ENCODE assay signal across 26 cellular contexts in the genomic region with DNA sequence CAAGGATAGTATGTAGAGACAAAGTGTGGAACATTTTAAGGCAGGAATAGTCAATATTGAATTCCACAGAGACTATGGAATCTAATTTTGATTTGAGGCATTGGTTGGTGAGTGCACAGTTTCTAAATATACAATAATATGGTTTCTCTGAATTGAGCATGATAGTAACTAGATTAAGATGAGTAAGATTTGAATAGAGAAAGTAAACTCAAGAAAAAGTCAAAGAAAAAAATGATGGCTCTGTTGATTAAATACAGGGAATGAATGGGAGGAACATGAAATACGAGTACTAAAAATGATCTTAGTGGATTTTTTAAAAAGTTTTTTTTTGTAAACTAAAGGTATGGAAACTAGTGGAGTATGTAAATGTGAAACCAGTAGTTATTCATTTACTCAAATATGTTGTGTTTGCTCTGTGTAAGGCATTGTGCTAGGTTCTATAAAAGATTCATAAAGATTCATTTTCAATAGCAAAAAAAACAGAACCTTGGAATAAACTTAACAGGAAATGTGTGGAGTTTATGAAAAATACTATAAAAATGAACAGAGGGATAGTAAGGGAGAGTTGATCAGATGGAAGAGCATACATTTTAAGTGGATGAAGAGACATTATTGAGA.
DNase-seq lines count a peak whose midpoint lies in the region; ATAC-seq, FAIRE-seq and TF ChIP-seq lines count a peak whose summit lies in the region.
"Had no signal": no experiment of that assay in that cellular context is flagged by ENCODE, and none has a peak within 500 bp of the region (broad histone marks: within the 10 kb centered on the region; RNA-seq: fewer than 3 reads in every experiment).

No MANE protein-coding gene starts in this region.

- H3K4me3 ChIP-seq in GM23248 (0 out of 2 replicates have a peak overlapping the region, but pooled peaks have one; percentile 10), SJCRH30 (no peak overlapping the region)
- H3K4me3 ChIP-seq: GM23338, SJSA1, spleen, tibial nerve had no signal

- TF ChIP-seq POLR2A in GM12891 (IDR thresholded peaks at IDR 0.05; ENCODE audit: low read depth, low read length) = no peak

- peaks cover 21% of the 10 kb centered on the region; the same call in 1 of the 2 replicates for H3F3A ChIP-seq in GM23248 (ENCODE audit: insufficient read depth)

- H4K20me1 ChIP-seq in GM23248 (ENCODE audit: insufficient read depth) = no peaks in the 10 kb centered on the region

- peaks cover 32% of the 10 kb centered on the region for H3K4me1 Mint-ChIP-seq in activated naive CD4-positive, alpha-beta T cell treated with anti-CD3 and anti-CD28 coated beads, Interleukin-2, amount 50 U/mL, for 24 hours
- no peaks in the 10 kb centered on the region for H3K4me1 Mint-ChIP-seq in activated naive CD4-positive, alpha-beta T cell treated with anti-CD3 and anti-CD28 coated beads, Interleukin-2, amount 10 ng/mL, durations not matched to agents 7 days and 5 days
- H3K4me1 Mint-ChIP-seq in central memory CD8-positive, alpha-beta T cell = peaks cover 18% of the 10 kb centered on the region
- H3K4me1 Mint-ChIP-seq in stimulated activated naive B cell treated with anti-CD40 and anti-IgM and Interleukin-4, amounts not matched to agents 10 μg/mL and 1 μg/mL and 100 μg/mL, for 72 hours = peaks cover 24 to 50% of the 10 kb centered on the region in 2 donors
- H3K4me1 Mint-ChIP-seq: activated CD8-positive, alpha-beta memory T cell treated with anti-CD3 and anti-CD28 coated beads, Interleukin-2, amount 10 ng/mL, durations not matched to agents 7 days and 5 days had no signal

- H3K9me3 ChIP-seq in GM23248 (ENCODE audit: low read depth) (no peaks in the 10 kb centered on the region), SJCRH30 (replicated peaks) (no peaks in the 10 kb centered on the region)
- H3K9me3 ChIP-seq: SJSA1, spleen, tibial nerve had no signal

- peaks cover 15% of the 10 kb centered on the region for H3K4me1 ChIP-seq in GM23248 (ENCODE audit: insufficient read depth)
- H3K4me1 ChIP-seq in SJCRH30 = peaks cover under 1% of the 10 kb centered on the region
- H3K4me1 ChIP-seq: parathyroid adenoma, SJSA1 had no signal

- no peak overlapping the region for H2AFZ ChIP-seq in GM23248
- H2AFZ ChIP-seq: GM23338, parathyroid adenoma had no signal

- no peak overlapping the region for H3K4me3 Mint-ChIP-seq in activated naive CD4-positive, alpha-beta T cell treated with anti-CD3 and anti-CD28 coated beads, Interleukin-2, amount 50 U/mL, for 24 hours
- no peak overlapping the region for H3K4me3 Mint-ChIP-seq in activated naive CD4-positive, alpha-beta T cell treated with anti-CD3 and anti-CD28 coated beads, Interleukin-2, amount 10 ng/mL, durations not matched to agents 7 days and 5 days
- H3K4me3 Mint-ChIP-seq in central memory CD8-positive, alpha-beta T cell = no peak overlapping the region
- no peak overlapping the region for H3K4me3 Mint-ChIP-seq in stimulated activated naive B cell treated with anti-CD40 and anti-IgM and Interleukin-4, amounts not matched to agents 10 μg/mL and 1 μg/mL and 100 μg/mL, for 72 hours
- H3K4me3 Mint-ChIP-seq: activated CD8-positive, alpha-beta memory T cell treated with anti-CD3 and anti-CD28 coated beads, Interleukin-2, amount 10 ng/mL, durations not matched to agents 7 days and 5 days; effector memory CD8-positive, alpha-beta T cell; GM23338; IgD-negative memory B cell; neural crest cell; T-cell had no signal

- no peaks in the 10 kb centered on the region for H3K9me2 ChIP-seq in GM23248 (ENCODE audit: insufficient read depth)

- H3K36me3 ChIP-seq in GM23248 (ENCODE audit: low read depth) (no peaks in the 10 kb centered on the region), SJCRH30 (no peaks in the 10 kb centered on the region)
- H3K36me3 ChIP-seq: SJSA1, spleen, tibial nerve, WERI-Rb-1 had no signal

- no peak for DNase-seq in activated naive CD4-positive, alpha-beta T cell treated with anti-CD3 and anti-CD28 coated beads, Interleukin-2, amount 10 ng/mL, durations not matched to agents 7 days and 5 days
- DNase-seq in GM23248 (no peak), SJCRH30 (no peak), GM12891 (ENCODE audit: insufficient read length, low spot score) (no peak)
- no peak for DNase-seq in central memory CD8-positive, alpha-beta T cell (ENCODE audit: low spot score in 2 of 2)
- no peak for DNase-seq in stimulated activated naive B cell treated with anti-CD40 and anti-IgM and Interleukin-4, amounts not matched to agents 10 μg/mL and 1 μg/mL and 100 μg/mL, for 72 hours
- no peak for DNase-seq in stimulated activated CD4-positive, alpha-beta T cell treated with anti-CD3 and anti-CD28 coated beads, Interleukin-2, amount 100 ng/mL, for 24 hours
- DNase-seq: activated CD4-positive, alpha-beta T cell treated with anti-CD3 and anti-CD28 coated beads, Interleukin-2, amount 50 U/mL, for 4 hours; activated CD8-positive, alpha-beta memory T cell treated with anti-CD3 and anti-CD28 coated beads, Interleukin-2, amount 10 ng/mL, durations not matched to agents 7 days and 5 days; caudate nucleus; effector memory CD8-positive, alpha-beta T cell; NCI-H1048; NCI-H446 treated with DMSO at 0.1 percent for 48 hours; retina; spleen; T-cell; WERI-Rb-1 had no signal

- H3K79me2 ChIP-seq in GM23248 (ENCODE audit: insufficient read depth) = peaks cover 51% of the 10 kb centered on the region
- H3K79me2 ChIP-seq: parathyroid adenoma had no signal

- H3K4me2 ChIP-seq in GM23248 (ENCODE audit: unreplicated experiment) = peak overlapping the region; percentile 32
- H3K4me2 ChIP-seq: GM23338 had no signal

- H3K27ac Mint-ChIP-seq in activated naive CD4-positive, alpha-beta T cell treated with anti-CD3 and anti-CD28 coated beads, Interleukin-2, amount 50 U/mL, for 24 hours = peak overlapping the region; percentile 15
- H3K27ac Mint-ChIP-seq in activated naive CD4-positive, alpha-beta T cell treated with anti-CD3 and anti-CD28 coated beads, Interleukin-2, amount 10 ng/mL, durations not matched to agents 7 days and 5 days = no peak overlapping the region
- peak overlapping the region; percentile 77 for H3K27ac Mint-ChIP-seq in central memory CD8-positive, alpha-beta T cell (ENCODE audit: low read depth)
- peak overlapping the region; percentile 9 for H3K27ac Mint-ChIP-seq in stimulated activated naive B cell treated with anti-CD40 and anti-IgM and Interleukin-4, amounts not matched to agents 10 μg/mL and 1 μg/mL and 100 μg/mL, for 72 hours
- H3K27ac Mint-ChIP-seq: activated CD8-positive, alpha-beta memory T cell treated with anti-CD3 and anti-CD28 coated beads, Interleukin-2, amount 10 ng/mL, durations not matched to agents 7 days and 5 days; activated T-helper 2 cell treated with anti-CD3 and anti-CD28 coated beads, Interferon-gamma antibody, Interleukin-2, Interleukin-4, amounts not matched to agents 10 μg/mL and 5 μg/mL and 100 μg/mL, durations not matched to agents 14 hours and 24 hours and 36 hours; effector memory CD8-positive, alpha-beta T cell; GM23338; IgD-negative memory B cell; T-cell had no signal

- no peak overlapping the region for H3K9ac ChIP-seq in GM23248
- H3K9ac ChIP-seq: parathyroid adenoma had no signal

- in situ Hi-C loops in GM23248 (cut with MboI) = no loop called here

- H3K36me3 Mint-ChIP-seq in activated naive CD4-positive, alpha-beta T cell treated with anti-CD3 and anti-CD28 coated beads, Interleukin-2, amount 50 U/mL, for 24 hours = peaks cover 21% of the 10 kb centered on the region
- no peaks in the 10 kb centered on the region for H3K36me3 Mint-ChIP-seq in activated naive CD4-positive, alpha-beta T cell treated with anti-CD3 and anti-CD28 coated beads, Interleukin-2, amount 10 ng/mL, durations not matched to agents 7 days and 5 days
- peaks cover 2% of the 10 kb centered on the region for H3K36me3 Mint-ChIP-seq in central memory CD8-positive, alpha-beta T cell (ENCODE audit: insufficient read depth)
- H3K36me3 Mint-ChIP-seq in stimulated activated naive B cell treated with anti-CD40 and anti-IgM and Interleukin-4, amounts not matched to agents 10 μg/mL and 1 μg/mL and 100 μg/mL, for 72 hours = peaks cover 20 to 52% of the 10 kb centered on the region in 2 donors

- no peak for FAIRE-seq in GM12891 (lab: Jason Lieb, UNC)

- no peak for ATAC-seq in central memory CD8-positive, alpha-beta T cell (replicated peaks; ENCODE audit: extremely low read depth, poor library complexity, severe bottlenecking)
- no peak for ATAC-seq in stimulated activated naive B cell treated with anti-CD40 and anti-IgM and Interleukin-4, amounts not matched to agents 10 μg/mL and 1 μg/mL and 100 μg/mL, for 72 hours (replicated peaks)
- ATAC-seq: activated CD8-positive, alpha-beta memory T cell treated with anti-CD3 and anti-CD28 coated beads, Interleukin-2, amount 10 ng/mL, durations not matched to agents 7 days and 5 days; effector memory CD8-positive, alpha-beta T cell; GM23338; left lobe of liver; T-cell had no signal

- no peaks in the 10 kb centered on the region for H3K27me3 Mint-ChIP-seq in activated naive CD4-positive, alpha-beta T cell treated with anti-CD3 and anti-CD28 coated beads, Interleukin-2, amount 50 U/mL, for 24 hours
- no peaks in the 10 kb centered on the region for H3K27me3 Mint-ChIP-seq in activated naive CD4-positive, alpha-beta T cell treated with anti-CD3 and anti-CD28 coated beads, Interleukin-2, amount 10 ng/mL, durations not matched to agents 7 days and 5 days
- H3K27me3 Mint-ChIP-seq in central memory CD8-positive, alpha-beta T cell = no peaks in the 10 kb centered on the region
- H3K27me3 Mint-ChIP-seq in stimulated activated naive B cell treated with anti-CD40 and anti-IgM and Interleukin-4, amounts not matched to agents 10 μg/mL and 1 μg/mL and 100 μg/mL, for 72 hours = no peaks in the 10 kb centered on the region
- H3K27me3 Mint-ChIP-seq: activated CD8-positive, alpha-beta memory T cell treated with anti-CD3 and anti-CD28 coated beads, Interleukin-2, amount 10 ng/mL, durations not matched to agents 7 days and 5 days; effector memory CD8-positive, alpha-beta T cell; IgD-negative memory B cell; T-cell had no signal

- 92 to 98% methylated on average over 1 of the region's 1 CpG for WGBS in GM23248 (ENCODE audit: low coverage in 1 of 2, low lambda C conversion rate in 2 of 2, missing lambda C conversion rate in 2 of 2), 2 experiments

- H3K27ac ChIP-seq in GM23248 (0 out of 2 replicates have a peak overlapping the region, but pooled peaks have one; percentile 25), SJCRH30 (no peak overlapping the region)
- H3K27ac ChIP-seq: parathyroid adenoma, SJSA1, spleen, tibial nerve, WERI-Rb-1 had no signal

- no peaks in the 10 kb centered on the region for H3K9me3 Mint-ChIP-seq in activated naive CD4-positive, alpha-beta T cell treated with anti-CD3 and anti-CD28 coated beads, Interleukin-2, amount 50 U/mL, for 24 hours
- no peaks in the 10 kb centered on the region for H3K9me3 Mint-ChIP-seq in activated naive CD4-positive, alpha-beta T cell treated with anti-CD3 and anti-CD28 coated beads, Interleukin-2, amount 10 ng/mL, durations not matched to agents 7 days and 5 days
- H3K9me3 Mint-ChIP-seq in central memory CD8-positive, alpha-beta T cell = no peaks in the 10 kb centered on the region
- H3K9me3 Mint-ChIP-seq in stimulated activated naive B cell treated with anti-CD40 and anti-IgM and Interleukin-4, amounts not matched to agents 10 μg/mL and 1 μg/mL and 100 μg/mL, for 72 hours = peaks cover 2 to 7% of the 10 kb centered on the region in 2 donors
- H3K9me3 Mint-ChIP-seq: activated T-helper 2 cell treated with anti-CD3 and anti-CD28 coated beads, Interferon-gamma antibody, Interleukin-2, Interleukin-4, amounts not matched to agents 10 μg/mL and 5 μg/mL and 100 μg/mL, durations not matched to agents 14 hours and 24 hours and 36 hours; effector memory CD8-positive, alpha-beta T cell; GM23338; IgD-negative memory B cell; neural crest cell; T-cell had no signal

- no peaks in the 10 kb centered on the region for H3K27me3 ChIP-seq in GM23248 (replicated peaks; ENCODE audit: insufficient read depth)
- no peaks in the 10 kb centered on the region for H3K27me3 ChIP-seq in SJCRH30
- H3K27me3 ChIP-seq: SJSA1, spleen, tibial nerve had no signal

- CTCF ChIA-PET in activated naive CD4-positive, alpha-beta T cell treated with anti-CD3 and anti-CD28 coated beads, Interleukin-2, amount 10 ng/mL, durations not matched to agents 7 days and 5 days (lab: Charles Lee) = interaction anchor here (0.7 kb wide), 1 partner anchor 76 kb away, joined by 3 read pairs; no protein-coding TSS in a partner anchor
